7 cellular contexts compared by ENCODE assay signal in genomic region chr16:57186630-57187507, GRCh38. TPM values are rescaled to one million over a fixed set of nuclear protein-coding genes. Genes with fewer than 3 reads are reported as not detected.
A peak's percentile ranks its signal among the peaks of the same experiment; 100 is the strongest.
DNase-seq lines count a peak whose midpoint lies in the region; ATAC-seq and TF ChIP-seq lines count a peak whose summit lies in the region.

No MANE protein-coding gene starts in this region.

- peaks cover 26% of the 10 kb centered on the region for H3K4me1 ChIP-seq in RWPE2 (ENCODE audit: insufficient read depth, poor library complexity, severe bottlenecking)

- H3K27me3 ChIP-seq in RWPE2 (ENCODE audit: insufficient read depth, poor library complexity, severe bottlenecking): no peaks in the 10 kb centered on the region

- POLR2A ChIA-PET in MCF 10A (lab: Yijun Ruan, JAX): interaction anchor here (0.6 to 5.7 kb wide), 27 partner anchors 8 to 573 kb away, joined by 3 to 67 read pairs (median 7); partner anchors contain the start of genes ARL2BP, CIAPIN1, COQ9 and HERPUD1

- H3K9me3 ChIP-seq in RWPE2 (ENCODE audit: severe bottlenecking): no peaks in the 10 kb centered on the region

- H3K36me3 Mint-ChIP-seq in HFFc6 (ENCODE audit: low read depth) (peaks cover 16% of the 10 kb centered on the region; the same call in 1 of the 2 replicates), MCF 10A (ENCODE audit: insufficient read depth, unreplicated experiment) (peaks cover 16% of the 10 kb centered on the region)
- no peaks in the 10 kb centered on the region for H3K36me3 Mint-ChIP-seq in stimulated activated memory B cell treated with anti-CD40 and anti-IgM and Interleukin-4, amounts not matched to agents 10 μg/mL and 1 μg/mL and 100 μg/mL, for 72 hours

- H3K4me3 Mint-ChIP-seq in HFFc6: peak overlapping the region; percentile 97
- peak overlapping the region; percentile 95 for H3K4me3 Mint-ChIP-seq in MCF 10A (ENCODE audit: unreplicated experiment)
- peak overlapping the region; percentile 94 for H3K4me3 Mint-ChIP-seq in stimulated activated memory B cell treated with anti-CD40 and anti-IgM and Interleukin-4, amounts not matched to agents 10 μg/mL and 1 μg/mL and 100 μg/mL, for 72 hours

- BruUV-seq in MCF 10A (replicated peaks; lab: Mats Ljungman, UMichigan): TSS peak; percentile 24

- ATAC-seq in RWPE2 (ENCODE audit: low read depth): peak; percentile 8; the same call in 2 of the 3 replicates
- peak; percentile 0 for ATAC-seq in stimulated activated memory B cell treated with anti-CD40 and anti-IgM and Interleukin-4, amounts not matched to agents 10 μg/mL and 1 μg/mL and 100 μg/mL, for 72 hours

- peak overlapping the region; percentile 93 for H3K27ac Mint-ChIP-seq in HFFc6
- H3K27ac Mint-ChIP-seq in MCF 10A (ENCODE audit: low read depth, unreplicated experiment): peak overlapping the region; percentile 98
- peak overlapping the region; percentile 95 for H3K27ac Mint-ChIP-seq in stimulated activated memory B cell treated with anti-CD40 and anti-IgM and Interleukin-4, amounts not matched to agents 10 μg/mL and 1 μg/mL and 100 μg/mL, for 72 hours

- in situ Hi-C loops in G401 (cut with HindIII; ENCODE audit: low sequenced_read_pairs): no loop called here

- peaks cover 7% of the 10 kb centered on the region for H3K36me3 ChIP-seq in RWPE2 (ENCODE audit: low read depth)

- intact Hi-C loops in MCF 10A (cut with micrococcal nuclease): loop anchor here (1.0 to 10.0 kb wide), 3 partner anchors 58 to 228 kb away; partner anchors contain the start of gene ARL2BP

- DNase-seq in G401 (ENCODE audit: low spot score) (peak; percentile 29), HFFc6 (peak; percentile 10), RWPE2 (ENCODE audit: low spot score) (no peak), MCF 10A (ENCODE audit: unreplicated experiment) (peak; percentile 37), islet precursor cell (peak; percentile 65), GM19238 (ENCODE audit: insufficient read length, low spot score) (no peak)

- H3K4me1 Mint-ChIP-seq in HFFc6 (ENCODE audit: low read depth): peaks cover 63% of the 10 kb centered on the region
- H3K4me1 Mint-ChIP-seq in MCF 10A (ENCODE audit: insufficient read depth, unreplicated experiment): peaks cover 37% of the 10 kb centered on the region
- peaks cover 62% of the 10 kb centered on the region for H3K4me1 Mint-ChIP-seq in stimulated activated memory B cell treated with anti-CD40 and anti-IgM and Interleukin-4, amounts not matched to agents 10 μg/mL and 1 μg/mL and 100 μg/mL, for 72 hours

- CTCF ChIA-PET in MCF 10A (lab: Yijun Ruan, JAX): interaction anchor here (1.0 to 1.3 kb wide), 2 partner anchors 77 to 102 kb away, joined by 3 to 4 read pairs; no protein-coding TSS in a partner anchor

- H3K9me3 Mint-ChIP-seq in HFFc6 (no peaks in the 10 kb centered on the region; the same call in 1 of the 2 replicates), MCF 10A (ENCODE audit: unreplicated experiment) (peaks cover 6% of the 10 kb centered on the region)
- H3K9me3 Mint-ChIP-seq in stimulated activated memory B cell treated with anti-CD40 and anti-IgM and Interleukin-4, amounts not matched to agents 10 μg/mL and 1 μg/mL and 100 μg/mL, for 72 hours: no peaks in the 10 kb centered on the region

- H3K4me3 ChIP-seq in RWPE2 (ENCODE audit: severe bottlenecking): peak overlapping the region; percentile 65

- peaks cover 4% of the 10 kb centered on the region; the same call in 1 of the 2 replicates for H3K27me3 Mint-ChIP-seq in HFFc6 (ENCODE audit: insufficient read depth)
- no peaks in the 10 kb centered on the region for H3K27me3 Mint-ChIP-seq in MCF 10A (ENCODE audit: insufficient read depth, unreplicated experiment)
- H3K27me3 Mint-ChIP-seq in stimulated activated memory B cell treated with anti-CD40 and anti-IgM and Interleukin-4, amounts not matched to agents 10 μg/mL and 1 μg/mL and 100 μg/mL, for 72 hours: no peaks in the 10 kb centered on the region

- peak overlapping the region; percentile 84 for H3K27ac ChIP-seq in RWPE2 (ENCODE audit: poor library complexity, severe bottlenecking)

- TF ChIP-seq CTCF in HFFc6 (IDR thresholded peaks at IDR 0.05): no peak
- no peak for TF ChIP-seq CTCF in RWPE2 (IDR thresholded peaks at IDR 0.05; ENCODE audit: poor library complexity, severe bottlenecking)
- TF ChIP-seq CTCF in MCF 10A (IDR thresholded peaks at IDR 0.05; ENCODE audit: unreplicated experiment): no peak

RNA-seq across cellular contexts. Expression of gene RSPRY1, which starts 0.7 kb away (rescaled TPM):
- total RNA-seq in G401 (2014; rRNA removed; shearing (Covaris generic)): 30.8 and 36.2 TPM in 2 replicates
- total RNA-seq in HFFc6 (2021; fragmentation: NEBNext Ultra II Directional; extraction: Animal tissue kit (Norgen Biotek cat#: 25700)): 10 to 100 TPM; 38.8 to 51.9 (median 47.7) TPM
- total RNA-seq in MCF 10A (2022): 55.9 and 62.0 TPM in 2 replicates

RNA-seq across cellular contexts. Expression of gene PSME3IP1, which starts 1.0 kb away (rescaled TPM):
- total RNA-seq in G401 (2014; rRNA removed; shearing (Covaris generic)): 46.6 and 66.3 TPM in 2 replicates
- total RNA-seq in HFFc6 (2021; fragmentation: NEBNext Ultra II Directional; extraction: Animal tissue kit (Norgen Biotek cat#: 25700)): 10 to 100 TPM; 55.9 to 85.0 (median 76.5) TPM
- 100 and 107 TPM in 2 replicates for total RNA-seq in MCF 10A (2022)

RNA-seq across cellular contexts. Expression of gene ARL2BP, which starts 58.2 kb away (rescaled TPM):
- 79.4 and 98.0 TPM in 2 replicates for total RNA-seq in G401 (2014; rRNA removed; shearing (Covaris generic))
- 10 to 100 TPM; 70.3 to 80.0 (median 76.7) TPM for total RNA-seq in HFFc6 (2021; fragmentation: NEBNext Ultra II Directional; extraction: Animal tissue kit (Norgen Biotek cat#: 25700))
- 94.4 and 114 TPM in 2 replicates for total RNA-seq in MCF 10A (2022)

Comparison
In these comparisons a context has a peak if more than half of its experiments do, and no peak if none do; other contexts are left out.
1. DNase-seq: peak in G401 (single experiment), HFFc6 (single experiment), MCF 10A (single experiment) and islet precursor cell (single experiment); none in RWPE2 (single experiment) and GM19238 (single experiment).
2. Peak in every context shown above with its lines, with median percentiles within 50 percentile points of each other: H3K27ac Mint-ChIP-seq and H3K4me3 Mint-ChIP-seq.